ENCODE assay signal across 8 cellular contexts in genomic region chr20:51768759-51769517, GRCh38. TPM values are rescaled to one million over a fixed set of nuclear protein-coding genes. Genes with fewer than 3 reads are reported as not detected.
DNase-seq lines count a peak whose midpoint lies in the region; ATAC-seq and TF ChIP-seq lines count a peak whose summit lies in the region.
"Had no signal": no experiment of that assay in that cellular context is flagged by ENCODE, and none has a peak within 500 bp of the region (broad histone marks: within the 10 kb centered on the region; RNA-seq: fewer than 3 reads in every experiment).

No MANE protein-coding gene starts in this region.

- H3K9ac ChIP-seq in smooth muscle cell (ENCODE audit: low read depth): no peak overlapping the region

- no peak overlapping the region for H2AFZ ChIP-seq in smooth muscle cell (ENCODE audit: low read depth)

- DNase-seq in Calu3: no peak
- peak; percentile 32 for DNase-seq in NCI-H146 (lab: John Stamatoyannopoulos, UW)
- DNase-seq in coronary artery (ENCODE audit: low spot score): no peak
- DNase-seq in omental fat pad (ENCODE audit: low spot score): no peak
- DNase-seq in smooth muscle cell (lab: John Stamatoyannopoulos, UW; ENCODE audit: unreplicated experiment): no peak

- peak overlapping the region; percentile 82 for H3K27ac Mint-ChIP-seq in Calu3 (ENCODE audit: unreplicated experiment)

- H3K4me3 ChIP-seq in coronary artery: peak overlapping the region; percentile 91
- H3K4me3 ChIP-seq in smooth muscle cell: no peak overlapping the region

- no peaks in the 10 kb centered on the region for H4K20me1 ChIP-seq in smooth muscle cell (ENCODE audit: low read depth)

- H3K9me3 Mint-ChIP-seq in Calu3 (ENCODE audit: low read depth, unreplicated experiment): no peaks in the 10 kb centered on the region

- WGBS in smooth muscle cell (ENCODE audit: low lambda C conversion rate): 62% methylated on average over 8 of the region's 16 CpGs

- peaks cover 14% of the 10 kb centered on the region for H3F3A ChIP-seq in smooth muscle cell (ENCODE audit: low read depth)

- no peaks in the 10 kb centered on the region for H3K36me3 ChIP-seq in smooth muscle cell (ENCODE audit: low read depth)
- H3K36me3 ChIP-seq: left lung had no signal

- no peaks in the 10 kb centered on the region for H3K4me1 ChIP-seq in smooth muscle cell (ENCODE audit: low read depth)

- no peaks in the 10 kb centered on the region for H3K27me3 ChIP-seq in smooth muscle cell (ENCODE audit: low read depth)

- intact Hi-C loops in Calu3 (cut with micrococcal nuclease; ENCODE audit: unreplicated experiment): loop anchor here (10.0 kb wide), 2 partner anchors 134 to 316 kb away; no protein-coding TSS in a partner anchor

- H3K36me3 Mint-ChIP-seq in Calu3 (ENCODE audit: insufficient read depth, unreplicated experiment): peaks cover 36% of the 10 kb centered on the region

- TF ChIP-seq CTCF in Calu3 (IDR thresholded peaks at IDR 0.05; ENCODE audit: unreplicated experiment): no peak
- no peak for TF ChIP-seq CTCF in coronary artery (IDR thresholded peaks at IDR 0.05)
- no peak for TF ChIP-seq CTCF in omental fat pad (IDR thresholded peaks at IDR 0.05)
- TF ChIP-seq CTCF in smooth muscle cell (IDR thresholded peaks at IDR 0.05; ENCODE audit: borderline replicate concordance, insufficient read depth, poor library complexity, severe bottlenecking): no peak

- BruUV-seq in Calu3 (replicated peaks; lab: Mats Ljungman, UMichigan): no TSS peak

- H3K4me1 Mint-ChIP-seq in Calu3 (ENCODE audit: low read depth, unreplicated experiment): peaks cover 25% of the 10 kb centered on the region

- no peaks in the 10 kb centered on the region for H3K27me3 Mint-ChIP-seq in Calu3 (ENCODE audit: unreplicated experiment)

- no peaks in the 10 kb centered on the region for H3K9me3 ChIP-seq in smooth muscle cell (replicated peaks; ENCODE audit: low read depth)
- H3K9me3 ChIP-seq: left lung had no signal

- H3K27ac ChIP-seq in coronary artery (peak overlapping the region in 1 of 2 donors; percentile 80), smooth muscle cell (ENCODE audit: low read depth) (no peak overlapping the region)

- CTCF ChIA-PET in Calu3 (lab: Charles Lee): interaction anchor here (0.6 to 1.0 kb wide), 2 partner anchors 68 to 83 kb away, joined by 3 read pairs; no protein-coding TSS in a partner anchor

- peaks cover 7% of the 10 kb centered on the region for H3K79me2 ChIP-seq in smooth muscle cell (ENCODE audit: low read depth)

- no peak overlapping the region for H3K4me2 ChIP-seq in smooth muscle cell

- ATAC-seq in omental fat pad (ENCODE audit: low FRiP score) (peak; percentile 7), GM21515 (IDR thresholded peaks at IDR 0.05; ENCODE audit: unreplicated experiment) (no peak), HG02973 (IDR thresholded peaks at IDR 0.05; ENCODE audit: unreplicated experiment) (no peak)

- H3K4me3 Mint-ChIP-seq in Calu3 (ENCODE audit: low read depth, unreplicated experiment): peak overlapping the region; percentile 74

RNA-seq across cellular contexts. Expression of gene ATP9A, which starts 0.7 kb away (rescaled TPM):
- 90.3 and 98.5 TPM in 2 replicates for total RNA-seq in Calu3 (2022)
- total RNA-seq in omental fat pad: 100 to 1,000 TPM in 1 of 4 donors, 10 to 100 TPM in 3; 16.7 to 129 (median 55.0) TPM
- total RNA-seq in smooth muscle cell: 8.0 and 11.2 TPM in 2 replicates
- polyA plus RNA-seq in smooth muscle cell: 3.4 and 5.8 TPM in 2 replicates

RNA-seq across cellular contexts. Expression of gene SALL4, which starts 33.4 kb away (rescaled TPM):
- total RNA-seq in Calu3 (2022) (7.6 and 9.5 TPM in 2 replicates), omental fat pad (under 1 TPM in 3 of 4 donors, not detected in 1; 0.09 to 0.24 (median 0.19) TPM), smooth muscle cell (17.6 TPM in 2 replicates)
- 9.5 and 14.2 TPM in 2 replicates for polyA plus RNA-seq in smooth muscle cell
